Comparison of ENCODE assay signal across 29 cellular contexts in the genomic region with DNA sequence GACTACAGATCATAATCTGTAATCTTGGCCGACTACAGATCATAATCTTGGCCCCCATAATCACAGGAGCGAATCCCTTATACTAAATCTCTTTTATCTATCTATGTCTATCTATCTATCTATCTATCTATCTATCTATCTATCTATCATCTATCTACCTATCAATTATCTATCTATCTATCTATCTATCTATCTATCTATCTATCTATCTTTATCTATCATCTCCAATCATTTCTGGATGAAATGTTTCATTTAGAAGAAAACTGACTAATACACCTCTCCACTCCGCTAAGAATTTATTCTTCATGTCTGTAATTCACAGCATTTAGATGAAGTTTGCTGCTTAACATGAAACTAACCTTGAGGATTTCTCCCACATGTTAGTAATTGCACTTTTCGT. TPM values are rescaled to one million over a fixed set of nuclear protein-coding genes. Genes with fewer than 3 reads are reported as not detected.
DNase-seq lines count a peak whose midpoint lies in the region; ATAC-seq, FAIRE-seq and TF ChIP-seq lines count a peak whose summit lies in the region.
"Had no signal": no experiment of that assay in that cellular context is flagged by ENCODE, and none has a peak within 500 bp of the region (broad histone marks: within the 10 kb centered on the region; RNA-seq: fewer than 3 reads in every experiment).

No MANE protein-coding gene starts in this region.

- TF ChIP-seq RAD21 in K562 (CRISPR knock-in tag; conservative IDR thresholded peaks at IDR 0.05 in 1 of 2, IDR thresholded peaks at IDR 0.05 in 1 of 2), result no peak

- H3K4me1 ChIP-seq in K562 (replicated peaks in 1 of 2; ENCODE audit: control insufficient read depth in 2 of 2, insufficient read depth in 2 of 2, low read length in 2 of 2), result no peaks in the 10 kb centered on the region; a peak in 1 of 5 replicates
- H3K4me1 ChIP-seq: A549, BE2C, Caco-2 had no signal

- no peak overlapping the region for H3K27ac ChIP-seq in K562 (ENCODE audit: extremely low read depth, low read depth, low read length)
- H3K27ac ChIP-seq: 22Rv1; A549; BLaER1; BLaER1 treated with 17β-estradiol and CSF1 and Interleukin-3, amounts not matched to agents 10 nM and 100 nM; C4-2B had no signal

- no peak for FAIRE-seq in K562 (lab: Jason Lieb, UNC)
- FAIRE-seq: A204.1, A549, D721Med had no signal

- in situ Hi-C loops in K562 (cut with MboI), result no loop called here

- H3K9ac ChIP-seq in K562 (ENCODE audit: insufficient read depth in 1 of 2, low read depth in 2 of 2, low read length in 2 of 2), result no peak overlapping the region
- H3K9ac ChIP-seq: BLaER1; BLaER1 treated with 17β-estradiol and CSF1 and Interleukin-3, amounts not matched to agents 10 nM and 100 nM had no signal

- H3K9me1 ChIP-seq in K562 (ENCODE audit: control insufficient read depth, insufficient read depth, low read length), result no peaks in the 10 kb centered on the region

- no peaks in the 10 kb centered on the region for H3K79me2 ChIP-seq in K562 (ENCODE audit: control insufficient read depth, insufficient read depth, low read length)

- POLR2A ChIA-PET in K562 (lab: Yijun Ruan, JAX), result no interaction called here

- CTCF ChIA-PET in K562 (lab: Yijun Ruan, JAX; ENCODE audit: low intra/inter-chr PET ratio), result no interaction called here

- H3K27me3 ChIP-seq in K562 (ENCODE audit: control insufficient read depth in 2 of 2, insufficient read depth in 2 of 2, low read length in 2 of 2), result peaks cover 2 to 11% of the 10 kb centered on the region in 2 experiments; a peak in 3 of 5 replicates
- H3K27me3 ChIP-seq: BE2C; BLaER1; BLaER1 treated with 17β-estradiol and CSF1 and Interleukin-3, amounts not matched to agents 10 nM and 100 nM had no signal

- H3K4me3 ChIP-seq in K562, result no peak overlapping the region
- H3K4me3 ChIP-seq: A549; BLaER1; BLaER1 treated with 17β-estradiol and CSF1 and Interleukin-3, amounts not matched to agents 10 nM and 100 nM had no signal

- no peak overlapping the region for H3K4me2 ChIP-seq in K562 (ENCODE audit: insufficient read depth, low read length)
- H3K4me2 ChIP-seq: A549; BLaER1; BLaER1 treated with 17β-estradiol and CSF1 and Interleukin-3, amounts not matched to agents 10 nM and 100 nM had no signal

- no peak overlapping the region for H2AFZ ChIP-seq in K562 (ENCODE audit: low read depth, low read length)

- no peak for DNase-seq in K562 (ENCODE audit: extremely low read depth in 1 of 4, low spot score in 3 of 4)
- no peak for DNase-seq in DMS114 treated with DMSO at 0.1 percent for 48 hours (lab: John Stamatoyannopoulos, UW; ENCODE audit: unreplicated experiment)
- DNase-seq: 8988T; ACHN; AML-193; BE2C; C1 segment of cervical spinal cord; Caco-2; Calu3; CD4-positive, alpha-beta memory T cell; CD4-positive, alpha-beta T cell; CD4-positive, CD25-positive, alpha-beta regulatory T cell; CD8-positive, alpha-beta memory T cell; CD8-positive, alpha-beta T cell; COR-L47; DMS 273 treated with DMSO at 0.1 percent for 48 hours; DMS153; DMS53; DMS79; DMS79 treated with DMSO at 0.1 percent for 48 hours; DND-41; EL had no signal

- TF ChIP-seq POLR2A in K562 (conservative IDR thresholded peaks at IDR 0.05), result no peak

- no peak for ATAC-seq in K562
- ATAC-seq: A549; CD8-positive, alpha-beta T cell had no signal

- no peak for TF ChIP-seq CTCF in K562 (IDR thresholded peaks at IDR 0.05 in 2 of 3, conservative IDR thresholded peaks at IDR 0.05 in 1 of 3; ENCODE audit: insufficient read depth in 2 of 3, low read depth in 1 of 3, low read length in 3 of 3)

- no TSS peak for BruUV-seq in K562 (replicated peaks; lab: Mats Ljungman, UMichigan)

- no peaks in the 10 kb centered on the region for H4K20me1 ChIP-seq in K562 (replicated peaks; ENCODE audit: control insufficient read depth, insufficient read depth, low read length)
- H4K20me1 ChIP-seq: BLaER1; BLaER1 treated with 17β-estradiol and CSF1 and Interleukin-3, amounts not matched to agents 10 nM and 100 nM had no signal

- intact Hi-C loops in K562 (cut with micrococcal nuclease), result no loop called here

- WGBS in K562 (ENCODE audit: insufficient coverage, low coverage, missing lambda C conversion rate), result 6% methylated on average over 4 of the region's 4 CpGs

- TF ChIP-seq EP300 in K562 (IDR thresholded peaks at IDR 0.05; ENCODE audit: low read length), result no peak

- no peaks in the 10 kb centered on the region for H3K36me3 ChIP-seq in K562 (ENCODE audit: control insufficient read depth, insufficient read depth, low read length)
- H3K36me3 ChIP-seq: BE2C; BLaER1; BLaER1 treated with 17β-estradiol and CSF1 and Interleukin-3, amounts not matched to agents 10 nM and 100 nM had no signal

- H3K9me3 ChIP-seq in K562 (replicated peaks; ENCODE audit: control insufficient read depth, insufficient read depth, low read depth, low read length), result no peaks in the 10 kb centered on the region
- H3K9me3 ChIP-seq: A549, BE2C, BLaER1, Caco-2 had no signal

TF ChIP-seq in K562, 482 proteins besides CTCF, POLR2A, EP300 and RAD21:
- TF ChIP-seq CBX5 (IDR thresholded peaks at IDR 0.05; ENCODE audit: borderline replicate concordance, low read depth) (no peak), ARID1B (IDR thresholded peaks at IDR 0.05) (no peak), STAG1 (CRISPR knock-in tag; IDR thresholded peaks at IDR 0.05; ENCODE audit: borderline replicate concordance) (no peak), EHMT2 (IDR thresholded peaks at IDR 0.05) (no peak), ATF7 (IDR thresholded peaks at IDR 0.05) (no peak), ZBED1 (IDR thresholded peaks at IDR 0.05) (no peak), GATAD2B (IDR thresholded peaks at IDR 0.05; ENCODE audit: borderline replicate concordance) (peak; percentile 77), HIVEP1 (CRISPR knock-in tag; IDR thresholded peaks at IDR 0.05) (no peak), U2AF1 (optimal IDR thresholded peaks at IDR 0.05; ENCODE audit: low read depth, low read length) (no peak), FOXJ2 (tag; IDR thresholded peaks at IDR 0.05) (no peak), DACH1 (IDR thresholded peaks at IDR 0.05; ENCODE audit: partially characterized antibody) (peak; percentile 91)
- TF ChIP-seq, protein P1, sequence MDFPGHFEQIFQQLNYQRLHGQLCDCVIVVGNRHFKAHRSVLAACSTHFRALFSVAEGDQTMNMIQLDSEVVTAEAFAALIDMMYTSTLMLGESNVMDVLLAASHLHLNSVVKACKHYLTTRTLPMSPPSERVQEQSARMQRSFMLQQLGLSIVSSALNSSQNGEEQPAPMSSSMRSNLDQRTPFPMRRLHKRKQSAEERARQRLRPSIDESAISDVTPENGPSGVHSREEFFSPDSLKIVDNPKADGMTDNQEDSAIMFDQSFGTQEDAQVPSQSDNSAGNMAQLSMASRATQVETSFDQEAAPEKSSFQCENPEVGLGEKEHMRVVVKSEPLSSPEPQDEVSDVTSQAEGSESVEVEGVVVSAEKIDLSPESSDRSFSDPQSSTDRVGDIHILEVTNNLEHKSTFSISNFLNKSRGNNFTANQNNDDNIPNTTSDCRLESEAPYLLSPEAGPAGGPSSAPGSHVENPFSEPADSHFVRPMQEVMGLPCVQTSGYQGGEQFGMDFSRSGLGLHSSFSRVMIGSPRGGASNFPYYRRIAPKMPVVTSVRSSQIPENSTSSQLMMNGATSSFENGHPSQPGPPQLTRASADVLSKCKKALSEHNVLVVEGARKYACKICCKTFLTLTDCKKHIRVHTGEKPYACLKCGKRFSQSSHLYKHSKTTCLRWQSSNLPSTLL (IDR thresholded peaks at IDR 0.05), result no peak
- TF ChIP-seq, protein P2, sequence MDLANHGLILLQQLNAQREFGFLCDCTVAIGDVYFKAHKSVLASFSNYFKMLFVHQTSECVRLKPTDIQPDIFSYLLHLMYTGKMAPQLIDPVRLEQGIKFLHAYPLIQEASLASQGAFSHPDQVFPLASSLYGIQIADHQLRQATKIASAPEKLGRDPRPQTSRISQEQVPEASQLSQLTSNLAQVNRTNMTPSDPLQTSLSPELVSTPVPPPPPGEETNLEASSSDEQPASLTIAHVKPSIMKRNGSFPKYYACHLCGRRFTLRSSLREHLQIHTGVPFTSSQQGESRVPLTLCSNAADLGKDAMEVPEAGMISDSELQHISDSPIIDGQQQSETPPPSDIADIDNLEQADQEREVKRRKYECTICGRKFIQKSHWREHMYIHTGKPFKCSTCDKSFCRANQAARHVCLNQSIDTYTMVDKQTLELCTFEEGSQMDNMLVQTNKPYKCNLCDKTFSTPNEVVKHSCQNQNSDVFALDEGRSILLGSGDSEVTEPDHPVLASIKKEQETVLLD (IDR thresholded peaks at IDR 0.05), result peak; percentile 63; the same call in 1 of the 2 replicates
TF ChIP-seq in K562: peak in this region for 3.

RNA-seq across cellular contexts. Expression of gene ACSL1, which starts 45.0 kb away (rescaled TPM):
- 7.8 and 10.5 TPM in 2 replicates for total RNA-seq in K562 (2011; cell fraction: chromatin; rRNA removed; ENCODE audit: low replicate concordance)
- total RNA-seq in K562 (2011; cell fraction: nucleolus; rRNA removed), result 3.7 and 4.2 TPM in 2 replicates
- total RNA-seq in K562 (2011; cell fraction: nucleoplasm; rRNA removed), result 6.9 and 7.2 TPM in 2 replicates
- total RNA-seq in K562 (2014; rRNA removed), result 14.0 and 14.3 TPM in 2 replicates
- total RNA-seq in K562 (2014; rRNA removed; fragmentation: Illumina TruSeq; extraction: Trizol), result 23.6 and 25.3 TPM in 2 replicates
- total RNA-seq in K562 (2015; rRNA removed; fragmentation: Illumina TruSeq; extraction: Trizol), result 15.2 and 15.9 TPM in 2 replicates
- 22.2 and 22.6 TPM in 2 replicates for total RNA-seq in K562 (2021)
- 6.7 and 21.8 TPM in 2 replicates for polyA plus RNA-seq in K562 (2011; rRNA removed)
- 2.9 and 11.7 TPM in 2 replicates for polyA plus RNA-seq in K562 (2011; cell fraction: cytosol; rRNA removed)
- polyA plus RNA-seq in K562 (2011; cell fraction: nucleus; rRNA removed), result 5.2 and 22.6 TPM in 2 replicates
- 13.0 and 38.4 TPM in 2 replicates for polyA plus RNA-seq in K562 (2012)
- 24.1 and 24.4 TPM in 2 replicates for polyA plus RNA-seq in K562 (2014; fragmentation: Illumina TruSeq; extraction: Trizol)
- polyA plus RNA-seq in K562 (2014; fragmentation: Nextera tagmentation; extraction: Ambion mirVana), result 10 to 100 TPM; 10.2 to 11.3 TPM
- 15.0 TPM in 2 replicates for polyA plus RNA-seq in K562 (2014; rRNA removed)
- 9.4 and 28.7 TPM in 2 replicates for polyA minus RNA-seq in K562 (2011; rRNA and poly(A)+ RNA removed)
- 4.5 and 25.5 TPM in 2 replicates for polyA minus RNA-seq in K562 (2011; cell fraction: cytosol; rRNA and poly(A)+ RNA removed)
- polyA minus RNA-seq in K562 (2011; cell fraction: nucleus; rRNA and poly(A)+ RNA removed), result 2.6 and 14.3 TPM in 2 replicates
